Comparison of ENCODE assay signal across 8 cellular contexts in genomic region chr12:50103767-50104321, GRCh38. TPM values are rescaled to one million over a fixed set of nuclear protein-coding genes. Genes with fewer than 3 reads are reported as not detected.
A peak's percentile ranks its signal among the peaks of the same experiment; 100 is the strongest.
DNase-seq lines count a peak whose midpoint lies in the region; ATAC-seq and TF ChIP-seq lines count a peak whose summit lies in the region.

TSS of gene GPD1 (plus strand) at chr12:50104008. CDS start at chr12:50104051, 43 bp downstream.

- CTCF ChIA-PET in HCT116 (lab: Charles Lee) (interaction anchor here (0.9 to 1.4 kb wide), 5 partner anchors 8 to 72 kb away, joined by 3 to 8 read pairs (median 4); partner anchors contain the start of genes CERS5, COX14 and SMARCD1), T-cell (lab: Charles Lee) (interaction anchor here in 1 of 2 donors (1.0 kb wide), 2 partner anchors 16 to 19 kb away, joined by 3 to 4 read pairs; partner anchors contain the start of gene SMARCD1)

- H3K27ac ChIP-seq in HCT116 (ENCODE audit: low read depth, low read length): no peak within 1 kb of the TSS
- no peak within 1 kb of the TSS for H3K27ac ChIP-seq in MM.1S (ENCODE audit: low read length)

- in situ Hi-C loops in ACHN (cut with HindIII; ENCODE audit: low pct_ligation_motif_present, low pct_unique_long_range_greater_than_20kb, low sequenced_read_pairs): no loop called here

- H3K79me2 ChIP-seq in HCT116 (ENCODE audit: insufficient read depth, low read length) (no peaks in the 10 kb centered on the region), MM.1S (ENCODE audit: low read length) (no peaks in the 10 kb centered on the region)

- RAD21 ChIA-PET in HCT116 (lab: Charles Lee; ENCODE audit: low non-redundant PET in 1 of 2, low total read pairs in 2 of 2, uncharacterized antibody in 2 of 2, unreplicated experiment in 2 of 2): interaction anchor here in 1 of 2 experiments (0.5 to 1.5 kb wide), 2 partner anchors 12 to 210 kb away, joined by 3 to 9 read pairs; no protein-coding TSS in a partner anchor

- H3K27ac Mint-ChIP-seq in T-cell: no peak within 1 kb of the TSS
- peak within 1 kb of the TSS; percentile 71 to 89 (median 71) for H3K27ac Mint-ChIP-seq in nephron

- H3K4me1 Mint-ChIP-seq in T-cell (no peaks in the 10 kb centered on the region), nephron (peaks cover 48% of the 10 kb centered on the region)

- no peaks in the 10 kb centered on the region for H3K9me2 ChIP-seq in HCT116 (ENCODE audit: insufficient read depth)
- H3K9me2 ChIP-seq in MM.1S (replicated peaks; ENCODE audit: insufficient read depth, low read length): no peaks in the 10 kb centered on the region

- no peak for TF ChIP-seq POLR2A in HCT116 (IDR thresholded peaks at IDR 0.05; ENCODE audit: borderline replicate concordance, extremely low read depth, insufficient read depth, insufficient read length)

- intact Hi-C loops in HCT116 (cut with micrococcal nuclease): no loop called here

- H2AFZ ChIP-seq in HCT116 (ENCODE audit: low read depth, low read length, poor library complexity, severe bottlenecking) (peak within 1 kb of the TSS; percentile 4), MM.1S (ENCODE audit: low read length) (no peak within 1 kb of the TSS)

- peaks cover 21% of the 10 kb centered on the region for H3K36me3 Mint-ChIP-seq in T-cell
- H3K36me3 Mint-ChIP-seq in nephron (ENCODE audit: low read depth): peaks cover 27% of the 10 kb centered on the region

- peak within 1 kb of the TSS; percentile 60 for H3K4me2 ChIP-seq in HCT116 (ENCODE audit: low read length)
- H3K4me2 ChIP-seq in MM.1S (ENCODE audit: low read depth, low read length): no peak within 1 kb of the TSS

- peaks cover 8 to 11% of the 10 kb centered on the region in 2 experiments; a peak in 3 of 4 replicates for H3K36me3 ChIP-seq in HCT116 (ENCODE audit: control insufficient read depth in 1 of 2, insufficient read depth in 2 of 2, low read length in 2 of 2)
- peaks cover 6% of the 10 kb centered on the region; the same call in 1 of the 2 replicates for H3K36me3 ChIP-seq in MM.1S (replicated peaks; ENCODE audit: insufficient read depth, low read length)

- H3K4me3 Mint-ChIP-seq in T-cell (no peak within 1 kb of the TSS), nephron (peak within 1 kb of the TSS; percentile 32 to 67 (median 60))

- peaks cover 4% of the 10 kb centered on the region; the same call in 1 of the 2 replicates for H3F3A ChIP-seq in MM.1S (ENCODE audit: insufficient read depth, low read length)

- no peak for TF ChIP-seq RAD21 in HCT116 (IDR thresholded peaks at IDR 0.05; ENCODE audit: low read depth)

- peaks cover 10 to 13% of the 10 kb centered on the region in 2 experiments for H3K4me1 ChIP-seq in HCT116 (ENCODE audit: control insufficient read depth in 1 of 2, insufficient read depth in 2 of 2, low read length in 2 of 2)
- peaks cover 8% of the 10 kb centered on the region; the same call in 1 of the 2 replicates for H3K4me1 ChIP-seq in MM.1S (ENCODE audit: low read length)

- TF ChIP-seq CTCF in HCT116 (IDR thresholded peaks at IDR 0.05 in 2 of 3, conservative IDR thresholded peaks at IDR 0.05 in 1 of 3; ENCODE audit: borderline replicate concordance in 1 of 3, insufficient read depth in 1 of 3, low read depth in 2 of 3, low read length in 2 of 3): no peak
- no peak for TF ChIP-seq CTCF in nephron (IDR thresholded peaks at IDR 0.05; ENCODE audit: unreplicated experiment in 3 of 3)
- no peak for TF ChIP-seq CTCF in MM.1S (IDR thresholded peaks at IDR 0.05; ENCODE audit: low read length)

- H3K27me3 Mint-ChIP-seq in T-cell (peaks cover 0 to 3% of the 10 kb centered on the region in 2 donors), nephron (ENCODE audit: low read depth) (no peaks in the 10 kb centered on the region)

- H4K20me1 ChIP-seq in HCT116 (ENCODE audit: insufficient read depth) (no peaks in the 10 kb centered on the region), MM.1S (ENCODE audit: insufficient read depth, low read length) (no peaks in the 10 kb centered on the region)

- BruUV-seq in HCT116 (replicated peaks; lab: Mats Ljungman, UMichigan): no TSS peak

- ATAC-seq in HCT116 (peak; percentile 96), T-cell (replicated peaks in 1 of 4) (peak in 3 of 4 experiments; percentile 28 to 68 (median 40)), HG03280 (IDR thresholded peaks at IDR 0.05; ENCODE audit: unreplicated experiment) (no peak), GM19455 (IDR thresholded peaks at IDR 0.05; ENCODE audit: unreplicated experiment) (no peak)

- peak; percentile 81 for DNase-seq in ACHN
- peak; percentile 16 for DNase-seq in HCT116 (ENCODE audit: low read depth, low spot score)
- DNase-seq in T-cell: no peak
- DNase-seq in fibroblast of peridontal ligament (ENCODE audit: extremely low read depth): peak; percentile 22
- no peak for DNase-seq in MM.1S

- H3K9me3 ChIP-seq in HCT116 (ENCODE audit: control insufficient read depth in 1 of 2, insufficient read depth in 1 of 2, low read depth in 1 of 2, low read length in 2 of 2) (no peaks in the 10 kb centered on the region), MM.1S (replicated peaks; ENCODE audit: insufficient read depth, low read length) (no peaks in the 10 kb centered on the region)

- H3K9me3 Mint-ChIP-seq in T-cell (no peaks in the 10 kb centered on the region), nephron (no peaks in the 10 kb centered on the region)

- H3K27me3 ChIP-seq in HCT116 (ENCODE audit: insufficient read depth, low read length) (no peaks in the 10 kb centered on the region), MM.1S (replicated peaks; ENCODE audit: insufficient read depth, low read length) (no peaks in the 10 kb centered on the region)

- H3K9ac ChIP-seq in HCT116 (ENCODE audit: low read length): peak within 1 kb of the TSS; percentile 3; the same call in 1 of the 2 replicates
- H3K9ac ChIP-seq in MM.1S (ENCODE audit: low read length): no peak within 1 kb of the TSS

- H3K4me3 ChIP-seq in HCT116 (replicated peaks in 1 of 2; ENCODE audit: low read depth in 1 of 2, low read length in 2 of 2) (peak within 1 kb of the TSS; percentile 5 to 35; a peak in 1 of 4 replicates), MM.1S (ENCODE audit: low read length) (no peak within 1 kb of the TSS)

- POLR2A ChIA-PET in HCT116 (lab: Charles Lee) (interaction anchor here (1.4 kb wide), 1 partner anchor 8 kb away, joined by 5 read pairs; the partner anchor contains the start of gene COX14), T-cell (lab: Charles Lee) (interaction anchor here in 1 of 2 donors (0.5 kb wide), 1 partner anchor 67 kb away, joined by 3 read pairs; no protein-coding TSS in a partner anchor)

TF ChIP-seq in HCT116, 20 proteins besides CTCF, POLR2A, EP300 and RAD21:
- TF ChIP-seq POLR2AphosphoS5 (IDR thresholded peaks at IDR 0.05; ENCODE audit: low read depth, low read length): peak; percentile 35; the same call in 1 of the 2 replicates
- peak; percentile 77 for TF ChIP-seq MAX (IDR thresholded peaks at IDR 0.05)
- no peak for TF ChIP-seq ZBTB33 (IDR thresholded peaks at IDR 0.05; ENCODE audit: extremely low read depth, insufficient replicate concordance, low read length)
- TF ChIP-seq EZH2phosphoT487 (IDR thresholded peaks at IDR 0.05; ENCODE audit: borderline replicate concordance): no peak

RNA-seq across cellular contexts. Expression of gene GPD1, which starts in this region (rescaled TPM):
- total RNA-seq in HCT116 (2021; ENCODE audit: unreplicated experiment) (1.6 TPM), T-cell (1 to 10 TPM in 1 of 5 donors, under 1 TPM in 4; 0.41 to 1.1 (median 0.86) TPM)
- polyA plus RNA-seq in HCT116 (2012): 1.0 and 1.2 TPM in 2 replicates

Comparison
In these comparisons a context has a peak if more than half of its experiments do, and no peak if none do; other contexts are left out.
1. DNase-seq: peak in ACHN (single experiment), HCT116 (single experiment) and fibroblast of peridontal ligament (single experiment); none in T-cell (0 of 34) and MM.1S (single experiment).
2. ATAC-seq: peak in HCT116 (single experiment) and T-cell (3 of 4); none in HG03280 (single experiment) and GM19455 (single experiment).
3. H3K27ac Mint-ChIP-seq: peak in nephron (3 of 3); none in T-cell (0 of 2).
4. H3K4me3 Mint-ChIP-seq: peak in nephron (3 of 3); none in T-cell (0 of 3).